Comparison of ENCODE assay signal across 8 cellular contexts in genomic region chr6:30344868-30345671, GRCh38. TPM values are rescaled to one million over a fixed set of nuclear protein-coding genes. Genes with fewer than 3 reads are reported as not detected.
A peak's percentile ranks its signal among the peaks of the same experiment; 100 is the strongest.
DNase-seq lines count a peak whose midpoint lies in the region; ATAC-seq and TF ChIP-seq lines count a peak whose summit lies in the region.

Gene RPP21, plus strand, starts transcription at chr6:30345156. Its CDS starts 16 bp downstream, at chr6:30345172.

- peak; percentile 12 to 90 (median 75) for DNase-seq in C1 segment of cervical spinal cord (lab: John Stamatoyannopoulos, UW)
- DNase-seq in NCI-H774 (lab: John Stamatoyannopoulos, UW), result peak; percentile 73
- DNase-seq in activated CD4-positive, alpha-beta T cell treated with anti-CD3 and anti-CD28 coated beads, Interleukin-2, amount 50 U/mL, for 48 hours, result peak; percentile 90 to 93
- peak; percentile 86 for DNase-seq in dermis blood vessel endothelial cell
- peak; percentile 90 to 93 (median 91) for DNase-seq in right lobe of liver
- peak; percentile 89 for DNase-seq in stimulated activated CD4-positive, alpha-beta T cell treated with anti-CD3 and anti-CD28 coated beads, Interleukin-4, amount 100 ng/mL, for 24 hours

- WGBS in right lobe of liver (ENCODE audit: insufficient coverage, low coverage, low lambda C conversion rate, missing lambda C conversion rate), result 30% methylated on average over 3 of the region's 64 CpGs

- no peak for TF ChIP-seq CTCF in right lobe of liver (IDR thresholded peaks at IDR 0.05)

- ATAC-seq in GM19395 (IDR thresholded peaks at IDR 0.05; ENCODE audit: unreplicated experiment), result peak; percentile 89
- ATAC-seq in HG03565 (IDR thresholded peaks at IDR 0.05; ENCODE audit: unreplicated experiment), result peak; percentile 74
- peak; percentile 99 to 100 (median 99) for ATAC-seq in right lobe of liver

- peaks cover 0 to 4% (median 0%) of the 10 kb centered on the region in 4 donors for H3K4me1 ChIP-seq in right lobe of liver

- peaks cover 0 to 10% (median 4%) of the 10 kb centered on the region in 4 donors for H3K36me3 ChIP-seq in right lobe of liver

- H3K4me3 ChIP-seq in right lobe of liver, result peak within 1 kb of the TSS; percentile 69 to 98 (median 92)

- no peaks in the 10 kb centered on the region for H3K27me3 ChIP-seq in right lobe of liver

- peak within 1 kb of the TSS; percentile 62 to 77 (median 77) for H3K27ac ChIP-seq in right lobe of liver

- TF ChIP-seq POLR2A in right lobe of liver (IDR thresholded peaks at IDR 0.05), result peak; percentile 83

- intact Hi-C loops in right lobe of liver (cut with DNase I), result no loop called here

- H3K9me3 ChIP-seq in right lobe of liver, result no peaks in the 10 kb centered on the region

RNA-seq across cellular contexts. Expression of gene RPP21, which starts in this region (rescaled TPM):
- total RNA-seq in dermis blood vessel endothelial cell, result 17.5 and 26.9 TPM in 2 replicates
- 10 to 100 TPM; 13.8 to 49.5 (median 16.3) TPM for total RNA-seq in right lobe of liver

Comparison
In these comparisons a context has a peak if more than half of its experiments do, and no peak if none do; other contexts are left out.
1. Peak in every context shown above with its lines: DNase-seq, ATAC-seq, H3K4me3 ChIP-seq and H3K27ac ChIP-seq.